ENCODE assay signal across 9 cellular contexts in genomic region chr14:74301594-74302159, GRCh38. TPM values are rescaled to one million over a fixed set of nuclear protein-coding genes. Genes with fewer than 3 reads are reported as not detected.
DNase-seq lines count a peak whose midpoint lies in the region; ATAC-seq and TF ChIP-seq lines count a peak whose summit lies in the region.
"Had no signal": no experiment of that assay in that cellular context is flagged by ENCODE, and none has a peak within 500 bp of the region (broad histone marks: within the 10 kb centered on the region; RNA-seq: fewer than 3 reads in every experiment).

No MANE protein-coding gene starts in this region.

- ATAC-seq in heart left ventricle (no peak), left cardiac atrium (no peak)

- H3K4me1 Mint-ChIP-seq in mesothelial cell of epicardium: peaks cover 10% of the 10 kb centered on the region

- H3K36me3 ChIP-seq in heart left ventricle (peaks cover 0 to 33% (median 26%) of the 10 kb centered on the region in 9 donors), breast epithelium (no peaks in the 10 kb centered on the region), uterus (no peaks in the 10 kb centered on the region)

- H3K4me3 ChIP-seq in heart left ventricle: peak overlapping the region; percentile 70 to 88 (median 82)
- peak overlapping the region; percentile 92 to 96 (median 94) for H3K4me3 ChIP-seq in breast epithelium
- H3K4me3 ChIP-seq in uterus: peak overlapping the region; percentile 62 to 92

- DNase-seq in heart left ventricle (no peak), left cardiac atrium (no peak), breast epithelium (ENCODE audit: low spot score in 2 of 2) (no peak), mesothelial cell of epicardium (ENCODE audit: low spot score in 2 of 2, unreplicated experiment in 2 of 2) (no peak), uterus (no peak), GM19238 (ENCODE audit: insufficient read length, low spot score) (no peak), GM10266 (ENCODE audit: extremely low spot score) (no peak), NCI-H187 (lab: John Stamatoyannopoulos, UW) (no peak)

- H3K4me3 Mint-ChIP-seq in mesothelial cell of epicardium: peak overlapping the region; percentile 83

- H3K27me3 Mint-ChIP-seq in mesothelial cell of epicardium (ENCODE audit: low read depth): no peaks in the 10 kb centered on the region

- H3K27ac ChIP-seq in heart left ventricle (peak overlapping the region in 11 of 12 donors; percentile 76 to 93 (median 88)), breast epithelium (no peak overlapping the region), uterus (peak overlapping the region in 1 of 2 donors; percentile 90)

- no peaks in the 10 kb centered on the region for H3K9me3 Mint-ChIP-seq in mesothelial cell of epicardium

- peak overlapping the region; percentile 96 for H3K27ac Mint-ChIP-seq in mesothelial cell of epicardium

- intact Hi-C loops in heart left ventricle (cut with DNase I) (no loop called here), left cardiac atrium (cut with DNase I) (no loop called here), breast epithelium (cut with DNase I; ENCODE audit: low total_unique reads) (no loop called here), uterus (cut with DNase I; ENCODE audit: low total_unique reads) (no loop called here)

- TF ChIP-seq CTCF in heart left ventricle (IDR thresholded peaks at IDR 0.05) (no peak), breast epithelium (IDR thresholded peaks at IDR 0.05) (no peak), mesothelial cell of epicardium (IDR thresholded peaks at IDR 0.05; ENCODE audit: unreplicated experiment) (no peak), uterus (IDR thresholded peaks at IDR 0.05) (no peak), GM10266 (IDR thresholded peaks at IDR 0.05; ENCODE audit: control insufficient read depth, insufficient read depth, low read depth, missing control alignments) (no peak)

- 20 to 30% (median 27%) methylated on average over 22 of the region's 22 CpGs for WGBS in heart left ventricle, 4 donors

- TF ChIP-seq POLR2A in heart left ventricle (IDR thresholded peaks at IDR 0.05) (no peak), breast epithelium (IDR thresholded peaks at IDR 0.05) (no peak), uterus (IDR thresholded peaks at IDR 0.05) (no peak)

- H3K27me3 ChIP-seq in heart left ventricle: no peaks in the 10 kb centered on the region
- H3K27me3 ChIP-seq in breast epithelium: no peaks in the 10 kb centered on the region
- H3K27me3 ChIP-seq in uterus: no peaks in the 10 kb centered on the region

- H3K4me1 ChIP-seq in heart left ventricle (peaks cover 0 to 55% (median 23%) of the 10 kb centered on the region in 12 donors), breast epithelium (no peaks in the 10 kb centered on the region), uterus (no peaks in the 10 kb centered on the region)

- peaks cover 13% of the 10 kb centered on the region for H3K36me3 Mint-ChIP-seq in mesothelial cell of epicardium

- no peaks in the 10 kb centered on the region for H3K9me3 ChIP-seq in heart left ventricle
- H3K9me3 ChIP-seq in breast epithelium: no peaks in the 10 kb centered on the region
- no peaks in the 10 kb centered on the region for H3K9me3 ChIP-seq in uterus

RNA-seq across cellular contexts. Expression of gene ABCD4, which starts 1.1 kb away (rescaled TPM):
- 10 to 100 TPM; 11.2 to 42.9 (median 22.3) TPM for total RNA-seq in heart left ventricle
- 10 to 100 TPM; 16.0 to 33.0 TPM for polyA plus RNA-seq in heart left ventricle
- total RNA-seq in left cardiac atrium: 10 to 100 TPM; 22.5 to 26.8 TPM
- 10 to 100 TPM; 38.2 to 57.0 (median 54.7) TPM for total RNA-seq in breast epithelium
- total RNA-seq in mesothelial cell of epicardium: 112 to 117 TPM (median 113 TPM) in 3 replicates
- 10 to 100 TPM; 26.1 to 73.4 (median 49.5) TPM for total RNA-seq in uterus

RNA-seq across cellular contexts. Expression of gene VRTN, which starts 46.6 kb away (rescaled TPM):
- total RNA-seq in heart left ventricle: not detected
- not detected for polyA plus RNA-seq in heart left ventricle
- not detected for total RNA-seq in left cardiac atrium
- total RNA-seq in breast epithelium: not detected
- not detected in 3 replicates for total RNA-seq in mesothelial cell of epicardium
- under 1 TPM in 1 of 4 donors, not detected in 3; 0.21 TPM for total RNA-seq in uterus
- total RNA-seq: LHCN-M2 had no signal

Comparison
In these comparisons a context has a peak if more than half of its experiments do, and no peak if none do; other contexts are left out.
1. H3K27ac ChIP-seq: peak in heart left ventricle (11 of 12); none in breast epithelium (0 of 2).
2. Peak in every context shown above with its lines, with median percentiles within 50 percentile points of each other: H3K4me3 ChIP-seq.